ENCODE assay signal across 28 cellular contexts in the genomic region with DNA sequence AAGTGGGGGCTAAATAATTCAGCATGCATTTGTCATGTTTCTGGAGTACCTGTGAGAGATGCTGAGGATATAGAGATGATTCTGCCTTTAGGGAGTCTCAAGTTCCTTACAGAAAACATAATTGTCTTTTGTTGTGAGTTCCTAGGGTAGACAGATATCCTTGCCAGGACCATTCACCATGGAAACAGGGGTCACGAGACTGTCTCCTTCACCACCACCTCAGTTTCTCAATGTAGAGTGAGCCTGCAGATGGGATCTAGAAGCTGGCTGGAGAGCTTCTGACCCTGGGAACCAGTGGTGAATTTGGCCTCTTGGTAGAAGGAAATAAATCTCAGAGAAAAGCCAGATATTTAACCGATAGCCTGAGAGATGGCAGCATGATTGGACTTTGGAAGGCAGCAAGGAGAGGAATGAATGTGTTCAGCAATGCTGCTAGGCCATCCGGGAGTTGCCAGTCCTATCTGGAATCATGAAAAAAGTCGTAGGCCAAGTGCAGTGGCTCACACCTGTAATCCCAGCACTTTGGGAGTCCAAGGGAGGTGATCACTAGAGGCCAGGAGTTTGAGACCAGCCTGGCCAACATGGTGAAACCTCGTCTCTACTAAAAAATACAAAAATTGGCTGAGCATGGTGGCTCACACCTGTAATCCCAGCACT. TPM values are rescaled to one million over a fixed set of nuclear protein-coding genes. Genes with fewer than 3 reads are reported as not detected.
"Had no signal": no experiment of that assay in that cellular context is flagged by ENCODE, and none has a peak within 500 bp of the region (broad histone marks: within the 10 kb centered on the region; RNA-seq: fewer than 3 reads in every experiment).

No MANE protein-coding gene starts in this region.

- H3K79me2 ChIP-seq: hepatocyte had no signal

- H3K4me3 ChIP-seq: ascending aorta, coronary artery, dorsolateral prefrontal cortex, gastrocnemius medialis, hepatocyte, testis, transverse colon had no signal

- ATAC-seq: gastrocnemius medialis; left cardiac atrium; right cardiac atrium; stimulated activated naive CD8-positive, alpha-beta T cell treated with anti-CD3 and anti-CD28 coated beads, Interleukin-15, Interleukin-2, amounts not matched to agents 100 U/mL and 50 U/mL, for 24 hours; T-cell had no signal

- H3K27me3 ChIP-seq: ascending aorta, brain microvascular endothelial cell, dorsolateral prefrontal cortex, gastrocnemius medialis, hepatocyte, testis, transverse colon had no signal

- H3K4me1 ChIP-seq: ascending aorta, gastrocnemius medialis, testis, transverse colon had no signal

- H3K27ac ChIP-seq: ascending aorta, brain microvascular endothelial cell, coronary artery, dorsolateral prefrontal cortex, gastrocnemius medialis, hepatocyte, testis, transverse colon had no signal

- H3K36me3 ChIP-seq: ascending aorta, brain microvascular endothelial cell, gastrocnemius medialis, transverse colon had no signal

- H3K4me2 ChIP-seq: hepatocyte had no signal

- FAIRE-seq: keratinocyte had no signal

- H2AFZ ChIP-seq: hepatocyte had no signal

- DNase-seq: activated CD4-positive, alpha-beta T cell treated with anti-CD3 and anti-CD28 coated beads for 4 hours; activated CD4-positive, alpha-beta T cell treated with anti-CD3 and anti-CD28 coated beads, Interleukin-2, amount 50 U/mL, for 48 hours; activated CD4-positive, CD25-positive, alpha-beta regulatory T cell; activated CD8-positive, alpha-beta memory T cell treated with anti-CD3 and anti-CD28 coated beads, Interleukin-2, amount 50 U/mL, for 4 hours; activated effector memory CD4-positive, alpha-beta T cell treated with anti-CD3 and anti-CD28 coated beads, Interleukin-2, amount 50 U/mL, for 16 hours; activated naive CD4-positive, alpha-beta T cell treated with anti-CD3 and anti-CD28 coated beads, Interleukin-2, amount 10 ng/mL, durations not matched to agents 7 days and 5 days; activated naive CD8-positive, alpha-beta T cell treated with anti-CD3 and anti-CD28 coated beads, Interleukin-2, amount 10 ng/mL, durations not matched to agents 7 days and 5 days; activated T-cell treated with anti-CD3 and anti-CD28 coated beads, Interleukin-2, amount 50 U/mL, for 1 hour; brain microvascular endothelial cell; dorsolateral prefrontal cortex; effector memory CD4-positive, alpha-beta T cell; gastrocnemius medialis; left cardiac atrium; mammary epithelial cell; naive B cell; stimulated activated CD4-positive, alpha-beta T cell treated with anti-CD3 and anti-CD28 coated beads, Interleukin-2, amount 100 ng/mL, for 48 hours; stimulated activated naive CD8-positive, alpha-beta T cell treated with anti-CD3 and anti-CD28 coated beads, Interleukin-15, Interleukin-2, amounts not matched to agents 100 U/mL and 50 U/mL, for 24 hours; T-cell; testis; transverse colon had no signal

- H3K9me3 ChIP-seq: ascending aorta, gastrocnemius medialis, testis, transverse colon had no signal

RNA-seq across cellular contexts. Expression of a gene that starts 10.9 kb away (rescaled TPM):
- total RNA-seq: ascending aorta had no signal

RNA-seq across cellular contexts. Expression of a gene that starts 39.7 kb away (rescaled TPM):
- total RNA-seq: ascending aorta, cerebellum, epithelial cell of proximal tubule, mammary epithelial cell had no signal
- polyA plus RNA-seq: keratinocyte, mammary epithelial cell, neural cell had no signal
